In genomic region chr16:76748698-76749097, GRCh38 we compare ENCODE assay signal across 22 cellular contexts.
A peak's percentile ranks its signal among the peaks of the same experiment; 100 is the strongest.
DNase-seq lines count a peak whose midpoint lies in the region; ATAC-seq, FAIRE-seq and TF ChIP-seq lines count a peak whose summit lies in the region.
"Had no signal": no experiment of that assay in that cellular context is flagged by ENCODE, and none has a peak within 500 bp of the region (broad histone marks: within the 10 kb centered on the region; RNA-seq: fewer than 3 reads in every experiment).

No MANE protein-coding gene starts in this region.

- ATAC-seq in pancreas (peak in 3 of 4 donors; percentile 28 to 69 (median 64)), GM19035 (IDR thresholded peaks at IDR 0.05; ENCODE audit: unreplicated experiment) (no peak), HG02798 (IDR thresholded peaks at IDR 0.05; ENCODE audit: poor library complexity, unreplicated experiment) (no peak)
- ATAC-seq: GM12878, T-helper 17 cell had no signal

- TF ChIP-seq CTCF in pancreas (IDR thresholded peaks at IDR 0.05), result no peak

- H3K36me3 ChIP-seq in pancreas, result no peaks in the 10 kb centered on the region
- H3K36me3 ChIP-seq: SJCRH30 had no signal

- no peak overlapping the region for H3K4me3 ChIP-seq in pancreas
- H3K4me3 ChIP-seq: GM12878, PC-9, SJCRH30 had no signal

- intact Hi-C loops in pancreas (cut with DNase I), result no loop called here

- no peak for FAIRE-seq in pancreas (lab: Jason Lieb, UNC)
- FAIRE-seq: GM12878, GM18507 had no signal

- H3K27ac ChIP-seq in pancreas, result no peak overlapping the region
- H3K27ac ChIP-seq: PC-9, SJCRH30 had no signal

- peaks cover 0 to 4% (median 0%) of the 10 kb centered on the region in 3 donors for H3K4me1 ChIP-seq in pancreas
- H3K4me1 ChIP-seq: SJCRH30 had no signal

- 14 to 15% methylated on average over 1 of the region's 1 CpG for WGBS in pancreas, 2 donors

- no peaks in the 10 kb centered on the region for H3K9me3 ChIP-seq in pancreas
- H3K9me3 ChIP-seq: Caco-2, SJCRH30 had no signal

- H3K27me3 ChIP-seq in pancreas, result no peaks in the 10 kb centered on the region
- H3K27me3 ChIP-seq: SJCRH30 had no signal

- DNase-seq in DMS53 treated with DMSO at 0.1 percent for 48 hours (lab: John Stamatoyannopoulos, UW; ENCODE audit: unreplicated experiment) (peak; percentile 2), NCI-H2081 (lab: John Stamatoyannopoulos, UW) (peak; percentile 69 to 87), NCI-H69 (lab: John Stamatoyannopoulos, UW) (peak; percentile 91), pancreas (no peak)
- DNase-seq in stimulated activated CD8-positive, alpha-beta memory T cell treated with anti-CD3 and anti-CD28 coated beads, Interleukin-4, amount 100 ng/mL, for 48 hours, result no peak
- DNase-seq: AML-193, Caco-2, DND-41, GDM1, HCEC 1CT, KBM-7, MV-4-11, NCI-H187, NCI-H226, NCI-H524 treated with DMSO at 0.1 percent for 48 hours, PC-9, SJCRH30, T-helper 17 cell had no signal

Comparison
In these comparisons a context has a peak if more than half of its experiments do, and no peak if none do; other contexts are left out.
1. DNase-seq: peak in DMS53 treated with DMSO at 0.1 percent for 48 hours (single experiment), NCI-H2081 (2 of 2) and NCI-H69 (single experiment); none in pancreas (0 of 6) and stimulated activated CD8-positive, alpha-beta memory T cell treated with anti-CD3 and anti-CD28 coated beads, Interleukin-4, amount 100 ng/mL, for 48 hours (single experiment).
2. ATAC-seq: peak in pancreas (3 of 4); none in GM19035 (single experiment) and HG02798 (single experiment).